ENCODE assay signal across 15 cellular contexts in the genomic region with DNA sequence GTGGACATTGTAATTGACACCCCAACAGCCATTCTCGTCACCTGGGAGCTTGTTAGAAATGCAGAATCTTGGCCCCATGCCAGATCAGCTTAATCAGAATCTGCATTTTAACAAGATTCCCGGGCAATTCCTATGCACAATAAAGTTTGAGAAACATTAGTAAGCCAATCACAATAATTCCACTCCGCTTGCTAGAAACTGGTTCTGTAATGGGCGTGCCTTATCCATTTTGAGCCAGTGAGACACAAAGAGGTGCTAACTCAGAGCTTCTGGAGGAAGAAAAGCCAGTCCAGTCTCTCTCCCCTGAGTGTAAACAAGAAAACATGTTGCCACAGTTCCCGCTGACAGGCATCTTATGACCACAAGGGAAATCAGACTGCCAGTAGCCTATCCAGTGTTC. TPM values are rescaled to one million over a fixed set of nuclear protein-coding genes. Genes with fewer than 3 reads are reported as not detected.
A peak's percentile ranks its signal among the peaks of the same experiment; 100 is the strongest.
DNase-seq lines count a peak whose midpoint lies in the region; ATAC-seq lines count a peak whose summit lies in the region.
"Had no signal": no experiment of that assay in that cellular context is flagged by ENCODE, and none has a peak within 500 bp of the region (broad histone marks: within the 10 kb centered on the region; RNA-seq: fewer than 3 reads in every experiment).

No MANE protein-coding gene starts in this region.

- H3K27me3 Mint-ChIP-seq in activated T-cell treated with anti-CD3 and anti-CD28 coated beads, Interleukin-2, amount 50 U/mL, for 4 hours (ENCODE audit: low read depth), result no peaks in the 10 kb centered on the region

- H3K9me3 ChIP-seq in SK-N-MC (ENCODE audit: low read depth, low read length), result no peaks in the 10 kb centered on the region
- H3K9me3 ChIP-seq: ascending aorta, heart left ventricle, lower lobe of right lung, pancreas, stomach had no signal

- ATAC-seq in activated T-cell treated with anti-CD3 and anti-CD28 coated beads, Interleukin-2, amount 50 U/mL, for 4 hours, result no peak
- ATAC-seq: heart left ventricle, lower lobe of right lung, pancreas had no signal

- no peak overlapping the region for H3K4me3 Mint-ChIP-seq in activated T-cell treated with anti-CD3 and anti-CD28 coated beads, Interleukin-2, amount 50 U/mL, for 4 hours

- no peak overlapping the region for H3K4me3 ChIP-seq in SK-N-MC
- H3K4me3 ChIP-seq: ascending aorta, heart left ventricle, lower lobe of right lung, pancreas, PC-9, stomach had no signal

- DNase-seq in DMS79 (lab: John Stamatoyannopoulos, UW) (peak; percentile 17), NCI-H1417 (lab: John Stamatoyannopoulos, UW) (peak; percentile 60 to 92 (median 64)), SK-N-MC (ENCODE audit: low read depth, low spot score) (no peak), myocyte (ENCODE audit: low read depth) (peak; percentile 27), activated gamma-delta T cell (lab: John Stamatoyannopoulos, UW) (no peak)
- no peak for DNase-seq in stimulated activated CD4-positive, alpha-beta T cell treated with anti-CD3 and anti-CD28 coated beads, Interleukin-12 subunit alpha, Interleukin-12 subunit beta, amount 100 ng/mL, for 4 hours
- DNase-seq in activated effector memory CD4-positive, alpha-beta T cell treated with Interleukin-2 at 50 U/mL for 16 hours, result no peak
- DNase-seq in activated T-cell treated with anti-CD3 and anti-CD28 coated beads, Interleukin-2, amount 50 U/mL, for 4 hours, result no peak
- DNase-seq: heart left ventricle; lower lobe of right lung; pancreas; stimulated activated CD4-positive, alpha-beta T cell treated with anti-CD3 and anti-CD28 coated beads, Interleukin-4, amount 100 ng/mL, for 1 hour; stomach had no signal

- peak overlapping the region; percentile 94 for H3K27ac ChIP-seq in SK-N-MC
- H3K27ac ChIP-seq: ascending aorta, heart left ventricle, lower lobe of right lung, pancreas, PC-9 had no signal

- H3K4me1 Mint-ChIP-seq in activated T-cell treated with anti-CD3 and anti-CD28 coated beads, Interleukin-2, amount 50 U/mL, for 4 hours (ENCODE audit: low read depth), result peaks cover 8% of the 10 kb centered on the region

- H3K9me3 Mint-ChIP-seq in activated T-cell treated with anti-CD3 and anti-CD28 coated beads, Interleukin-2, amount 50 U/mL, for 4 hours, result no peaks in the 10 kb centered on the region

- peaks cover 12% of the 10 kb centered on the region for H3K36me3 ChIP-seq in SK-N-MC (ENCODE audit: insufficient read depth, low read length)
- H3K36me3 ChIP-seq: ascending aorta, lower lobe of right lung, pancreas, stomach had no signal

- peaks cover under 1% of the 10 kb centered on the region for H3K36me3 Mint-ChIP-seq in activated T-cell treated with anti-CD3 and anti-CD28 coated beads, Interleukin-2, amount 50 U/mL, for 4 hours (ENCODE audit: insufficient read depth)

- no peak overlapping the region for H3K9ac ChIP-seq in SK-N-MC (ENCODE audit: insufficient read length)

RNA-seq across cellular contexts. Expression of gene PUM2, which starts 3.0 kb away (rescaled TPM):
- 25.9 and 27.9 TPM in 2 replicates for total RNA-seq in myocyte
- polyA plus RNA-seq in myocyte (2012), result 26.1 TPM
- total RNA-seq in activated T-cell treated with anti-CD3 and anti-CD28 coated beads, Interleukin-2, amount 50 U/mL, for 4 hours, result 10 to 100 TPM; 88.1 to 92.6 (median 91.3) TPM

Comparison
In these comparisons a context has a peak if more than half of its experiments do, and no peak if none do; other contexts are left out.
1. DNase-seq: peak in DMS79 (single experiment), NCI-H1417 (3 of 3) and myocyte (single experiment); none in SK-N-MC (single experiment), activated gamma-delta T cell (single experiment), stimulated activated CD4-positive, alpha-beta T cell treated with anti-CD3 and anti-CD28 coated beads, Interleukin-12 subunit alpha, Interleukin-12 subunit beta, amount 100 ng/mL, for 4 hours (single experiment), activated effector memory CD4-positive, alpha-beta T cell treated with Interleukin-2 at 50 U/mL for 16 hours (single experiment) and activated T-cell treated with anti-CD3 and anti-CD28 coated beads, Interleukin-2, amount 50 U/mL, for 4 hours (single experiment).